In the genomic region with DNA sequence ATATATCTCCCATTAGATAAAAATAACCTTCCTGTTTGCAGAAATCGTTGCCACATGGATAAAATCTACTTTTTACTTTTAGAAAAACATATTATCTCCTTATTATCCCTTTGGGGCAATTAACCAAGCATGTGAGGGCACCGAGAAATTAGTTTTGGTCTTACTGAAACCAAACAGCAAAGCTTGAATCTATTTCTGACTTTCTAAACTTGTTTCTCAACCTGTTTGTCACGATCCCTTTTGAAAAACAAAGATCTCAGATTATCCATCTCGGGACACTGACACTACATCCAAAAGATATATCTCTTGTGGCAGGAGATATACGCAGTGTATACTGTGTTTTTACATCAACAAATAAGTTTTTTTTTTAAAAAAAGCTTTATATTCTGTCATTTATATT, we compare ENCODE assay signal across 8 cellular contexts. TPM values are rescaled to one million over a fixed set of nuclear protein-coding genes. Genes with fewer than 3 reads are reported as not detected.
A peak's percentile ranks its signal among the peaks of the same experiment; 100 is the strongest.
DNase-seq lines count a peak whose midpoint lies in the region; ATAC-seq and TF ChIP-seq lines count a peak whose summit lies in the region.

No MANE protein-coding gene starts in this region.

- no peak for DNase-seq in Calu3
- DNase-seq in NAMALWA (ENCODE audit: low spot score) = peak; percentile 26
- DNase-seq in NCI-H1436 (lab: John Stamatoyannopoulos, UW) = no peak
- DNase-seq in activated gamma-delta T cell (lab: John Stamatoyannopoulos, UW) = no peak
- DNase-seq in DMS153 (lab: John Stamatoyannopoulos, UW) = no peak

- peaks cover 11% of the 10 kb centered on the region for H3K36me3 ChIP-seq in neuron (ENCODE audit: insufficient read depth, low read length)

- H3K4me1 ChIP-seq in neuron (ENCODE audit: insufficient read depth, low read length) = peaks cover 18% of the 10 kb centered on the region

- peaks cover 15% of the 10 kb centered on the region for H3K4me1 Mint-ChIP-seq in Calu3 (ENCODE audit: low read depth, unreplicated experiment)
- H3K4me1 Mint-ChIP-seq in dendritic cell treated with granulocyte-macrophage colony-stimulating factor and Interleukin-4, amounts not matched to agents 40 ng/mL and 50 ng/mL, for 4 days (ENCODE audit: low read depth) = peaks cover 38% of the 10 kb centered on the region

- peak overlapping the region; percentile 4 for H3K4me3 ChIP-seq in neuron (ENCODE audit: low read length)

- ATAC-seq in GM18519 (IDR thresholded peaks at IDR 0.05; ENCODE audit: low FRiP score, unreplicated experiment) = no peak

- H3K36me3 Mint-ChIP-seq in Calu3 (ENCODE audit: insufficient read depth, unreplicated experiment) = peaks cover 32% of the 10 kb centered on the region
- H3K36me3 Mint-ChIP-seq in dendritic cell treated with granulocyte-macrophage colony-stimulating factor and Interleukin-4, amounts not matched to agents 40 ng/mL and 50 ng/mL, for 4 days (ENCODE audit: low read depth) = peaks cover 56% of the 10 kb centered on the region

- no peaks in the 10 kb centered on the region for H3K9me3 ChIP-seq in neuron (ENCODE audit: low read length)

- H2AFZ ChIP-seq in neuron (ENCODE audit: low read depth, low read length) = no peak overlapping the region

- CTCF ChIA-PET in Calu3 (lab: Charles Lee) = no interaction called here

- H3K27ac Mint-ChIP-seq in Calu3 (ENCODE audit: unreplicated experiment) = no peak overlapping the region
- H3K27ac Mint-ChIP-seq in dendritic cell treated with granulocyte-macrophage colony-stimulating factor and Interleukin-4, amounts not matched to agents 40 ng/mL and 50 ng/mL, for 4 days = peak overlapping the region; percentile 39

- H3K27me3 Mint-ChIP-seq in Calu3 (ENCODE audit: unreplicated experiment) = no peaks in the 10 kb centered on the region
- H3K27me3 Mint-ChIP-seq in dendritic cell treated with granulocyte-macrophage colony-stimulating factor and Interleukin-4, amounts not matched to agents 40 ng/mL and 50 ng/mL, for 4 days = no peaks in the 10 kb centered on the region

- no TSS peak for BruUV-seq in Calu3 (replicated peaks; lab: Mats Ljungman, UMichigan)

- intact Hi-C loops in Calu3 (cut with micrococcal nuclease; ENCODE audit: unreplicated experiment) = no loop called here
- intact Hi-C loops in dendritic cell treated with granulocyte-macrophage colony-stimulating factor and Interleukin-4, amounts not matched to agents 40 ng/mL and 50 ng/mL, for 4 days (cut with micrococcal nuclease) = loop anchor here (2.0 kb wide), 1 partner anchor 13 kb away; no protein-coding TSS in a partner anchor

- H3K9me3 Mint-ChIP-seq in Calu3 (ENCODE audit: low read depth, unreplicated experiment) = no peaks in the 10 kb centered on the region
- no peaks in the 10 kb centered on the region for H3K9me3 Mint-ChIP-seq in dendritic cell treated with granulocyte-macrophage colony-stimulating factor and Interleukin-4, amounts not matched to agents 40 ng/mL and 50 ng/mL, for 4 days

- peak overlapping the region; percentile 26 for H3K4me3 Mint-ChIP-seq in Calu3 (ENCODE audit: low read depth, unreplicated experiment)
- peak overlapping the region; percentile 64 for H3K4me3 Mint-ChIP-seq in dendritic cell treated with granulocyte-macrophage colony-stimulating factor and Interleukin-4, amounts not matched to agents 40 ng/mL and 50 ng/mL, for 4 days

- no peaks in the 10 kb centered on the region for H3K27me3 ChIP-seq in neuron (ENCODE audit: insufficient read depth, low read length)

- TF ChIP-seq CTCF in Calu3 (IDR thresholded peaks at IDR 0.05; ENCODE audit: unreplicated experiment) = no peak

RNA-seq across cellular contexts. Expression of a gene that starts 2.3 kb away (rescaled TPM):
- 16.2 and 21.4 TPM in 2 replicates for total RNA-seq in Calu3 (2022)
